Comparison of ENCODE assay signal across 8 cellular contexts in the genomic region with DNA sequence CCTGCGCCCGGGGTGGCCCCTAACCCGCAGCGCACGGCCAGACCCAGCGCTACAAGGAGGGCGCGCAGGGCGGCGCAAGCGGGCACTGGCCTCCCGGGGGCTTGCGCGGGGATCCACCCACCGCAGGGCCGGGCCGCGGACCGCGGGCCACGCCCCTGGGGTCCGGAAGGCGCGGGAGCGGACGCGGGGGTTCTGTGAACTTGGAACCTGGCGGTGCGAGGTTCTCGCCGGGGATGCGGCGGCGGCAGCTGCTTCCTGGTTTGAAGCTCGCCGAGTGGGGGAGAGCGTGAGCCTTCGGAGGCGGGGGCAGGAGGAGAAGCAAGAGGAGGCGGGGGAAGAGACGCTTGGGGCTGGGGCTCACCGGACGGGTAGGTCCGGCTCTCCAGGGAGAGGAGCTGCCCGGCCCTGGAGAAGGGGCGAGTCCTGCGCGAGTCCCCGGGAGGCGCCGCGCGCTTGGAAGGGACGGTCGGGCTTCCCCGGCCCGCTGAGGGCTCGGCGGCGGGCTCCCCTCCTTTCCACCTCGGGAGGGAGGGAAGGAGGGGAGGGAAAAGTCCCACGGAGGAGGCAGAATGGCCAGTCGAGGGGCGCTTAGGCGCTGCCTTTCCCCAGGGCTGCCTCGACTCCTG. TPM values are rescaled to one million over a fixed set of nuclear protein-coding genes. Genes with fewer than 3 reads are reported as not detected.
A peak's percentile ranks its signal among the peaks of the same experiment; 100 is the strongest.
DNase-seq lines count a peak whose midpoint lies in the region; ATAC-seq, FAIRE-seq and TF ChIP-seq lines count a peak whose summit lies in the region.

TSS of gene PRKCH (plus strand) at position 195 of the 626 bp plus-strand sequence. CDS start 523 bp downstream, outside the sequence.

- peaks cover 15% of the 10 kb centered on the region for H3K27me3 ChIP-seq in muscle layer of duodenum (ENCODE audit: low read depth, low read length)

- H3K9me3 ChIP-seq in muscle layer of duodenum (ENCODE audit: control insufficient read depth in 1 of 2, low read length in 2 of 2), result no peaks in the 10 kb centered on the region

- TF ChIP-seq POLR2A in GM12892 (IDR thresholded peaks at IDR 0.05; ENCODE audit: low read depth, low read length) (no peak), erythroblast (IDR thresholded peaks at IDR 0.05; ENCODE audit: low read length) (peak; percentile 22)

- DNase-seq in GM12892 (ENCODE audit: insufficient read length) (peak; percentile 55), NCI-H748 (lab: John Stamatoyannopoulos, UW; ENCODE audit: unreplicated experiment) (peak; percentile 83), activated T-cell treated with anti-CD3 and anti-CD28 coated beads for 24 hours (ENCODE audit: low read depth) (peak; percentile 75), erythroblast (lab: John Stamatoyannopoulos, UW) (peak; percentile 49 to 52), OCI-M2 (lab: John Stamatoyannopoulos, UW; ENCODE audit: unreplicated experiment) (no peak)
- DNase-seq in stimulated activated CD8-positive, alpha-beta memory T cell treated with anti-CD3 and anti-CD28 coated beads, Interleukin-7, amount 100 ng/mL, for 24 hours (ENCODE audit: low read depth), result peak; percentile 68

- no peak for FAIRE-seq in GM12892 (lab: Jason Lieb, UNC)

- H3K27ac ChIP-seq in muscle layer of duodenum (ENCODE audit: low read length), result no peak within 1 kb of the TSS

- no peaks in the 10 kb centered on the region for H3K36me3 ChIP-seq in muscle layer of duodenum (ENCODE audit: control insufficient read depth in 1 of 2, insufficient read depth in 2 of 2, low read length in 2 of 2)

- peak within 1 kb of the TSS; percentile 60 to 70 for H3K4me3 ChIP-seq in muscle layer of duodenum (ENCODE audit: low read depth in 1 of 2, low read length in 2 of 2)

- peak; percentile 68 for ATAC-seq in HG03064 (IDR thresholded peaks at IDR 0.05; ENCODE audit: low read depth, unreplicated experiment)

- H3K4me1 ChIP-seq in muscle layer of duodenum (ENCODE audit: control insufficient read depth in 1 of 2, insufficient read depth in 2 of 2, low read length in 2 of 2), result peaks cover 0 to 16% of the 10 kb centered on the region in 2 donors

RNA-seq across cellular contexts. Expression of gene PRKCH, which starts in this region (rescaled TPM):
- polyA plus RNA-seq in GM12892 (2012; ENCODE audit: missing spikeins), result 9.2 TPM
